31 cellular contexts compared by ENCODE assay signal in the genomic region with DNA sequence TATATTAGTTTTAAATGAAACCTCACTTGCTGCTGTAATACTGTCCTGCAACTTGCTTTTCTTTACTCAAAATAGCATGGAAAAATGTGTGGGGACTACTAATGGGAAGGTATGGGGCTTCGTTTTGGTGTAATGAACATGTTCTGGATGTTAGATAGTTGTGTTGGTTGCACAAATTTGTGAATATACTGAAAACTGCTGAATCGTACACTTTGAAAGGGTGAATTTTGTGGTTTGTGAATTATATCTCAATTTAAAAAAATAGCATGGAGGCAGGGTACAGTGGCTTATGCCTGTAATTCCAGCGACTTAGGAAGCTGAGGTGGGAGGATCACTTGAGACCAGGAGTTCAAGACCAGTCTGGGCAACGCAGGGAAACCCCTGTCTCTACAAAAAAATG. TPM values are rescaled to one million over a fixed set of nuclear protein-coding genes. Genes with fewer than 3 reads are reported as not detected.
A peak's percentile ranks its signal among the peaks of the same experiment; 100 is the strongest.
DNase-seq lines count a peak whose midpoint lies in the region; ATAC-seq and TF ChIP-seq lines count a peak whose summit lies in the region.
"Had no signal": no experiment of that assay in that cellular context is flagged by ENCODE, and none has a peak within 500 bp of the region (broad histone marks: within the 10 kb centered on the region; RNA-seq: fewer than 3 reads in every experiment).

No MANE protein-coding gene starts in this region.

- CTCF ChIA-PET in naive thymus-derived CD4-positive, alpha-beta T cell (lab: Charles Lee): no interaction called here

- peaks cover 8 to 37% (median 26%) of the 10 kb centered on the region in 7 donors for H3K4me1 Mint-ChIP-seq in naive thymus-derived CD4-positive, alpha-beta T cell

- POLR2A ChIA-PET in naive thymus-derived CD4-positive, alpha-beta T cell (lab: Charles Lee): interaction anchor here (1.2 to 1.6 kb wide), 2 partner anchors 21 to 133 kb away, joined by 5 to 6 read pairs; no protein-coding TSS in a partner anchor

- no peaks in the 10 kb centered on the region for H3K9me3 Mint-ChIP-seq in naive thymus-derived CD4-positive, alpha-beta T cell
- H3K9me3 Mint-ChIP-seq: type B pancreatic cell had no signal

- H3K4me2 ChIP-seq in BLaER1: peak overlapping the region; percentile 74
- peak overlapping the region; percentile 92 for H3K4me2 ChIP-seq in DOHH2 (ENCODE audit: low read length)
- H3K4me2 ChIP-seq in SU-DHL-6 (ENCODE audit: low read depth, low read length, poor library complexity, severe bottlenecking): peak overlapping the region; percentile 94

- 0 out of 2 replicates have a peak overlapping the region, but pooled peaks have one; percentile 27 for H3K27ac ChIP-seq in BLaER1
- H3K27ac ChIP-seq in DOHH2 (ENCODE audit: low read depth, low read length): peak overlapping the region; percentile 95
- peak overlapping the region; percentile 99 for H3K27ac ChIP-seq in SU-DHL-6 (ENCODE audit: low read depth, low read length)
- H3K27ac ChIP-seq in naive thymus-derived CD4-positive, alpha-beta T cell (ENCODE audit: low read depth, low read length): no peak overlapping the region
- H3K27ac ChIP-seq: adrenal gland, body of pancreas, HL-60, RWPE1, SK-N-MC had no signal

- peaks cover 0 to 7% (median 0%) of the 10 kb centered on the region in 5 donors for H3K36me3 Mint-ChIP-seq in naive thymus-derived CD4-positive, alpha-beta T cell
- H3K36me3 Mint-ChIP-seq: CD14-positive monocyte, type B pancreatic cell had no signal

- intact Hi-C loops in naive thymus-derived CD4-positive, alpha-beta T cell (cut with micrococcal nuclease): loop anchor here in 1 of 2 donors (10.0 kb wide), 1 partner anchor 48 kb away; no protein-coding TSS in a partner anchor

- no peak overlapping the region for H2AFZ ChIP-seq in SU-DHL-6 (ENCODE audit: low read depth, low read length, severe bottlenecking)

- no peak for DNase-seq in naive thymus-derived CD4-positive, alpha-beta T cell
- DNase-seq in MV-4-11 (lab: John Stamatoyannopoulos, UW): no peak
- no peak for DNase-seq in SHP77 treated with DMSO at 0.1 percent for 48 hours (lab: John Stamatoyannopoulos, UW)
- DNase-seq in SKM-1 (lab: John Stamatoyannopoulos, UW; ENCODE audit: unreplicated experiment): no peak
- DNase-seq in NCI-H774 (lab: John Stamatoyannopoulos, UW): no peak
- DNase-seq: activated CD4-positive, alpha-beta T cell treated with anti-CD3 and anti-CD28 coated beads, Interleukin-2, amount 50 U/mL, for 48 hours; activated CD4-positive, CD25-positive, alpha-beta regulatory T cell treated with anti-CD3 and anti-CD28 coated beads, Interleukin-2, amount 50 U/mL, for 72 hours; activated CD8-positive, alpha-beta memory T cell treated with anti-CD3 and anti-CD28 coated beads, Interleukin-2, amount 50 U/mL, for 4 hours; activated naive CD4-positive, alpha-beta T cell; adrenal gland; body of pancreas; cerebellar nuclear complex; DND-41; glutamatergic neuron; islet precursor cell; Kasumi-1; left ventricle myocardium superior; NCI-H2107; NCI-H345; NCI-H69; stimulated activated CD4-positive, alpha-beta T cell treated with anti-CD3 and anti-CD28 coated beads, Interleukin-15, amount 100 ng/mL, for 24 hours; stimulated activated CD4-positive, alpha-beta T cell treated with anti-CD3 and anti-CD28 coated beads, Interleukin-4, amount 100 ng/mL, for 4 hours had no signal

- no peaks in the 10 kb centered on the region for H3K9me3 ChIP-seq in BLaER1
- H3K9me3 ChIP-seq in DOHH2 (ENCODE audit: control insufficient read depth, insufficient read depth, low read length): no peaks in the 10 kb centered on the region
- H3K9me3 ChIP-seq in SU-DHL-6 (ENCODE audit: insufficient read depth, low read length): no peaks in the 10 kb centered on the region
- H3K9me3 ChIP-seq in naive thymus-derived CD4-positive, alpha-beta T cell (ENCODE audit: control insufficient read depth in 2 of 3, low read length in 3 of 3): no peaks in the 10 kb centered on the region
- H3K9me3 ChIP-seq: adrenal gland, body of pancreas had no signal

- H3K79me2 ChIP-seq in DOHH2 (ENCODE audit: control insufficient read depth, low read length) (peaks cover 72% of the 10 kb centered on the region), SU-DHL-6 (ENCODE audit: insufficient read depth, low read length) (peaks cover 58% of the 10 kb centered on the region)

- H3K27me3 ChIP-seq in BLaER1 (no peaks in the 10 kb centered on the region), DOHH2 (ENCODE audit: control insufficient read depth, low read length) (no peaks in the 10 kb centered on the region), SU-DHL-6 (ENCODE audit: low read length) (no peaks in the 10 kb centered on the region)
- H3K27me3 ChIP-seq in naive thymus-derived CD4-positive, alpha-beta T cell (ENCODE audit: control insufficient read depth in 2 of 2, insufficient read depth in 2 of 2, low read length in 2 of 2): no peaks in the 10 kb centered on the region
- H3K27me3 ChIP-seq: adrenal gland, body of pancreas had no signal

- H3K9ac ChIP-seq in BLaER1 (no peak overlapping the region), SU-DHL-6 (ENCODE audit: low read length) (peak overlapping the region; percentile 67)

- H3K27ac Mint-ChIP-seq in naive thymus-derived CD4-positive, alpha-beta T cell: peak overlapping the region in 2 of 9 donors; percentile 6 to 30
- H3K27ac Mint-ChIP-seq: type B pancreatic cell had no signal

- TF ChIP-seq CTCF in DOHH2 (IDR thresholded peaks at IDR 0.05; ENCODE audit: low read depth, low read length, poor library complexity, severe bottlenecking) (no peak), SU-DHL-6 (IDR thresholded peaks at IDR 0.05; ENCODE audit: insufficient read depth, low read length, poor library complexity, severe bottlenecking) (no peak)

- H3K4me3 Mint-ChIP-seq in naive thymus-derived CD4-positive, alpha-beta T cell: peak overlapping the region in 7 of 10 donors; percentile 7 to 84 (median 27)
- H3K4me3 Mint-ChIP-seq: CD14-positive monocyte, type B pancreatic cell had no signal

- ATAC-seq in naive thymus-derived CD4-positive, alpha-beta T cell: no peak
- ATAC-seq: body of pancreas, esophagus mucosa, left ventricle myocardium superior had no signal

- peaks cover 51% of the 10 kb centered on the region for H3F3A ChIP-seq in DOHH2 (ENCODE audit: control insufficient read depth, insufficient read depth)
- peaks cover 73% of the 10 kb centered on the region for H3F3A ChIP-seq in SU-DHL-6 (ENCODE audit: insufficient read depth)

- H3K36me3 ChIP-seq in BLaER1 (peaks cover 35% of the 10 kb centered on the region), DOHH2 (ENCODE audit: control insufficient read depth, low read length) (peaks cover 66% of the 10 kb centered on the region), SU-DHL-6 (ENCODE audit: low read length) (no peaks in the 10 kb centered on the region; the same call in 1 of the 2 replicates)
- peaks cover 0 to 4% (median 0%) of the 10 kb centered on the region in 3 experiments for H3K36me3 ChIP-seq in naive thymus-derived CD4-positive, alpha-beta T cell (ENCODE audit: control insufficient read depth in 2 of 3, insufficient read depth in 3 of 3, low read length in 3 of 3)
- H3K36me3 ChIP-seq: adrenal gland had no signal

- H4K20me1 ChIP-seq in BLaER1: peaks cover 21% of the 10 kb centered on the region; the same call in 1 of the 2 replicates
- no peaks in the 10 kb centered on the region for H4K20me1 ChIP-seq in DOHH2 (ENCODE audit: control insufficient read depth, insufficient read depth, low read depth, low read length)
- no peaks in the 10 kb centered on the region for H4K20me1 ChIP-seq in SU-DHL-6 (ENCODE audit: low read depth, low read length)

- no peaks in the 10 kb centered on the region for H3K27me3 Mint-ChIP-seq in naive thymus-derived CD4-positive, alpha-beta T cell
- H3K27me3 Mint-ChIP-seq: type B pancreatic cell had no signal

- H3K9me2 ChIP-seq in DOHH2 (replicated peaks; ENCODE audit: control insufficient read depth, low read length) (no peaks in the 10 kb centered on the region), SU-DHL-6 (replicated peaks; ENCODE audit: insufficient read depth, low read length) (no peaks in the 10 kb centered on the region)

- H3K4me1 ChIP-seq in BLaER1 (peaks cover 76% of the 10 kb centered on the region), DOHH2 (ENCODE audit: control insufficient read depth, low read length) (peaks cover 75% of the 10 kb centered on the region)
- peaks cover 5 to 6% of the 10 kb centered on the region in 2 donors for H3K4me1 ChIP-seq in naive thymus-derived CD4-positive, alpha-beta T cell (ENCODE audit: control insufficient read depth in 2 of 2, insufficient read depth in 2 of 2, low read length in 2 of 2)

- 0 out of 2 replicates have a peak overlapping the region, but pooled peaks have one; percentile 16 for H3K4me3 ChIP-seq in BLaER1
- H3K4me3 ChIP-seq in DOHH2 (ENCODE audit: low read length): peak overlapping the region; percentile 71
- H3K4me3 ChIP-seq in SU-DHL-6 (ENCODE audit: insufficient read depth, low read length, poor library complexity, severe bottlenecking): peak overlapping the region; percentile 62
- H3K4me3 ChIP-seq in naive thymus-derived CD4-positive, alpha-beta T cell (ENCODE audit: low read length): no peak overlapping the region
- H3K4me3 ChIP-seq: adrenal gland, body of pancreas, SK-N-MC had no signal

RNA-seq across cellular contexts. Expression of a gene that starts 2.3 kb away (rescaled TPM):
- 10 to 100 TPM in 4 of 5 experiments, 1 to 10 TPM in 1; 5.5 to 54.0 (median 45.0) TPM for total RNA-seq in naive thymus-derived CD4-positive, alpha-beta T cell
- 10 to 100 TPM; 23.3 to 24.1 TPM for polyA plus RNA-seq in naive thymus-derived CD4-positive, alpha-beta T cell
